ENCODE assay signal across 1 cellular context in the genomic region with DNA sequence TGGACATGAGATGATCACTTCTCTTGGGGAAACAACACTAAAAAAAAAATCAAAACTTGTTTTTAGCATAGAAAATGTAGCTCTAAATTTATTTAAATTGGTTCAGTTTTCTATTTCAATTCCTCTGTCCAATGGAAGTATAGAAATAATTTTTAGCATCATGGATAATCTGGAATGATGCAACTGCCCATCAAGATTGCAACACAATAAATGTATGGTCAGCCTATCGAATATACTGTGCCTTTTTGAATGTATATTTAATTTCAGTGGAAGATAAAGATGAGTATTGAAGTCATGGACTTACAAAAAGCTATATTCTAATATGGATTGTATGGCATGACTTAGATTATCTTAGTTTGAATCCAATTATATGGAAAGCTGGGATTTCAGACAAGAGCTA.
TF ChIP-seq lines count a peak whose summit lies in the region.

No MANE protein-coding gene starts in this region.

TF ChIP-seq in GM23338, 12 proteins besides CTCF, POLR2A, EP300 and RAD21 (continued from another document):
- TF ChIP-seq, protein P1, sequence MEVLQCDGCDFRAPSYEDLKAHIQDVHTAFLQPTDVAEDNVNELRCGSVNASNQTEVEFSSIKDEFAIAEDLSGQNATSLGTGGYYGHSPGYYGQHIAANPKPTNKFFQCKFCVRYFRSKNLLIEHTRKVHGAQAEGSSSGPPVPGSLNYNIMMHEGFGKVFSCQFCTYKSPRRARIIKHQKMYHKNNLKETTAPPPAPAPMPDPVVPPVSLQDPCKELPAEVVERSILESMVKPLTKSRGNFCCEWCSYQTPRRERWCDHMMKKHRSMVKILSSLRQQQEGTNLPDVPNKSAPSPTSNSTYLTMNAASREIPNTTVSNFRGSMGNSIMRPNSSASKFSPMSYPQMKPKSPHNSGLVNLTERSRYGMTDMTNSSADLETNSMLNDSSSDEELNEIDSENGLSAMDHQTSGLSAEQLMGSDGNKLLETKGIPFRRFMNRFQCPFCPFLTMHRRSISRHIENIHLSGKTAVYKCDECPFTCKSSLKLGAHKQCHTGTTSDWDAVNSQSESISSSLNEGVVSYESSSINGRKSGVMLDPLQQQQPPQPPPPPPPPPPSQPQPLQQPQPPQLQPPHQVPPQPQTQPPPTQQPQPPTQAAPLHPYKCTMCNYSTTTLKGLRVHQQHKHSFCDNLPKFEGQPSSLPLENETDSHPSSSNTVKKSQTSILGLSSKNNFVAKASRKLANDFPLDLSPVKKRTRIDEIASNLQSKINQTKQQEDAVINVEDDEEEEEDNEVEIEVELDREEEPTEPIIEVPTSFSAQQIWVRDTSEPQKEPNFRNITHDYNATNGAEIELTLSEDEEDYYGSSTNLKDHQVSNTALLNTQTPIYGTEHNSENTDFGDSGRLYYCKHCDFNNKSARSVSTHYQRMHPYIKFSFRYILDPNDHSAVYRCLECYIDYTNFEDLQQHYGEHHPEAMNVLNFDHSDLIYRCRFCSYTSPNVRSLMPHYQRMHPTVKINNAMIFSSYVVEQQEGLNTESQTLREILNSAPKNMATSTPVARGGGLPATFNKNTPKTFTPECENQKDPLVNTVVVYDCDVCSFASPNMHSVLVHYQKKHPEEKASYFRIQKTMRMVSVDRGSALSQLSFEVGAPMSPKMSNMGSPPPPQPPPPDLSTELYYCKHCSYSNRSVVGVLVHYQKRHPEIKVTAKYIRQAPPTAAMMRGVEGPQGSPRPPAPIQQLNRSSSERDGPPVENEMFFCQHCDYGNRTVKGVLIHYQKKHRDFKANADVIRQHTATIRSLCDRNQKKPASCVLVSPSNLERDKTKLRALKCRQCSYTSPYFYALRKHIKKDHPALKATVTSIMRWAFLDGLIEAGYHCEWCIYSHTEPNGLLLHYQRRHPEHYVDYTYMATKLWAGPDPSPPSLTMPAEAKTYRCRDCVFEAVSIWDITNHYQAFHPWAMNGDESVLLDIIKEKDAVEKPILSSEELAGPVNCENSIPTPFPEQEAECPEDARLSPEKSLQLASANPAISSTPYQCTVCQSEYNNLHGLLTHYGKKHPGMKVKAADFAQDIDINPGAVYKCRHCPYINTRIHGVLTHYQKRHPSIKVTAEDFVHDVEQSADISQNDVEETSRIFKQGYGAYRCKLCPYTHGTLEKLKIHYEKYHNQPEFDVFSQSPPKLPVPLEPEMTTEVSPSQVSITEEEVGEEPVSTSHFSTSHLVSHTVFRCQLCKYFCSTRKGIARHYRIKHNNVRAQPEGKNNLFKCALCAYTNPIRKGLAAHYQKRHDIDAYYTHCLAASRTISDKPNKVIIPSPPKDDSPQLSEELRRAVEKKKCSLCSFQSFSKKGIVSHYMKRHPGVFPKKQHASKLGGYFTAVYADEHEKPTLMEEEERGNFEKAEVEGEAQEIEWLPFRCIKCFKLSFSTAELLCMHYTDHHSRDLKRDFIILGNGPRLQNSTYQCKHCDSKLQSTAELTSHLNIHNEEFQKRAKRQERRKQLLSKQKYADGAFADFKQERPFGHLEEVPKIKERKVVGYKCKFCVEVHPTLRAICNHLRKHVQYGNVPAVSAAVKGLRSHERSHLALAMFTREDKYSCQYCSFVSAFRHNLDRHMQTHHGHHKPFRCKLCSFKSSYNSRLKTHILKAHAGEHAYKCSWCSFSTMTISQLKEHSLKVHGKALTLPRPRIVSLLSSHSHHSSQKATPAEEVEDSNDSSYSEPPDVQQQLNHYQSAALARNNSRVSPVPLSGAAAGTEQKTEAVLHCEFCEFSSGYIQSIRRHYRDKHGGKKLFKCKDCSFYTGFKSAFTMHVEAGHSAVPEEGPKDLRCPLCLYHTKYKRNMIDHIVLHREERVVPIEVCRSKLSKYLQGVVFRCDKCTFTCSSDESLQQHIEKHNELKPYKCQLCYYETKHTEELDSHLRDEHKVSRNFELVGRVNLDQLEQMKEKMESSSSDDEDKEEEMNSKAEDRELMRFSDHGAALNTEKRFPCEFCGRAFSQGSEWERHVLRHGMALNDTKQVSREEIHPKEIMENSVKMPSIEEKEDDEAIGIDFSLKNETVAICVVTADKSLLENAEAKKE (CRISPR knock-in tag; IDR thresholded peaks at IDR 0.05) = no peak
- no peak for TF ChIP-seq EZH2phosphoT487 (IDR thresholded peaks at IDR 0.05; ENCODE audit: unreplicated experiment)
- TF ChIP-seq CREB1 (CRISPR knock-in tag; IDR thresholded peaks at IDR 0.05; ENCODE audit: low read depth) = no peak
- TF ChIP-seq NANOG (IDR thresholded peaks at IDR 0.05; ENCODE audit: borderline replicate concordance) = no peak
- TF ChIP-seq EZH2 (IDR thresholded peaks at IDR 0.05; ENCODE audit: low read depth, unreplicated experiment) = no peak
- TF ChIP-seq REST (IDR thresholded peaks at IDR 0.05; ENCODE audit: unreplicated experiment) = no peak
- TF ChIP-seq, protein P2, sequence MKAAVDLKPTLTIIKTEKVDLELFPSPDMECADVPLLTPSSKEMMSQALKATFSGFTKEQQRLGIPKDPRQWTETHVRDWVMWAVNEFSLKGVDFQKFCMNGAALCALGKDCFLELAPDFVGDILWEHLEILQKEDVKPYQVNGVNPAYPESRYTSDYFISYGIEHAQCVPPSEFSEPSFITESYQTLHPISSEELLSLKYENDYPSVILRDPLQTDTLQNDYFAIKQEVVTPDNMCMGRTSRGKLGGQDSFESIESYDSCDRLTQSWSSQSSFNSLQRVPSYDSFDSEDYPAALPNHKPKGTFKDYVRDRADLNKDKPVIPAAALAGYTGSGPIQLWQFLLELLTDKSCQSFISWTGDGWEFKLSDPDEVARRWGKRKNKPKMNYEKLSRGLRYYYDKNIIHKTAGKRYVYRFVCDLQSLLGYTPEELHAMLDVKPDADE (IDR thresholded peaks at IDR 0.05) = no peak
- TF ChIP-seq JUNB (IDR thresholded peaks at IDR 0.05; ENCODE audit: unreplicated experiment) = no peak
- no peak for TF ChIP-seq ZNF331 (CRISPR knock-in tag; IDR thresholded peaks at IDR 0.05; ENCODE audit: low read depth)
